34 cellular contexts compared by ENCODE assay signal in genomic region chr15:48318131-48318530, GRCh38.
"Had no signal": no experiment of that assay in that cellular context is flagged by ENCODE, and none has a peak within 500 bp of the region (broad histone marks: within the 10 kb centered on the region; RNA-seq: fewer than 3 reads in every experiment).

No MANE protein-coding gene starts in this region.

- H3K9me3 ChIP-seq: adrenal gland, ascending aorta, colonic mucosa, gastrocnemius medialis, psoas muscle, right atrium auricular region, stomach, tibial artery, upper lobe of right lung had no signal

- H3K9ac ChIP-seq: parathyroid adenoma had no signal

- H3K9me3 Mint-ChIP-seq: activated T-cell treated with anti-CD3 and anti-CD28 coated beads, Interleukin-2, amount 50 U/mL, for 72 hours; brain; immature natural killer cell; naive B cell; nephron progenitor cell; stimulated activated naive B cell treated with anti-CD40 and anti-IgM and Interleukin-4, amounts not matched to agents 10 μg/mL and 1 μg/mL and 100 μg/mL, for 72 hours had no signal

- DNase-seq: activated naive CD4-positive, alpha-beta T cell treated with Interleukin-2 at 50 U/mL for 16 hours; activated T-cell treated with anti-CD3 and anti-CD28 coated beads for 4 hours; activated T-cell treated with anti-CD3 and anti-CD28 coated beads, Interleukin-2, amount 50 U/mL, for 72 hours; adrenal gland; cerebellar nuclear complex; colonic mucosa; effector CD8-positive, alpha-beta T cell; gastrocnemius medialis; glutamatergic neuron; immature natural killer cell; kidney; left colon; mammary epithelial cell; naive B cell; nephron progenitor cell; occipital lobe; psoas muscle; stimulated activated CD4-positive, alpha-beta T cell treated with anti-CD3 and anti-CD28 coated beads, Interleukin-1b, Interleukin-23, amount 100 ng/mL, for 48 hours; stimulated activated CD4-positive, alpha-beta T cell treated with anti-CD3 and anti-CD28 coated beads, Interleukin-4, amount 100 ng/mL, for 4 hours; stimulated activated CD8-positive, alpha-beta memory T cell treated with anti-CD3 and anti-CD28 coated beads, Interleukin-4, amount 100 ng/mL, for 48 hours; stimulated activated naive B cell treated with anti-CD40 and anti-IgM and Interleukin-4, amounts not matched to agents 10 μg/mL and 1 μg/mL and 100 μg/mL, for 72 hours; stomach; T-helper 17 cell; T1000; tibial artery; upper lobe of right lung had no signal

- H3K4me1 Mint-ChIP-seq: brain; immature natural killer cell; mesothelial cell of epicardium; naive B cell; stimulated activated naive B cell treated with anti-CD40 and anti-IgM and Interleukin-4, amounts not matched to agents 10 μg/mL and 1 μg/mL and 100 μg/mL, for 72 hours; T-helper 17 cell had no signal

- H3K27ac ChIP-seq: adrenal gland, ascending aorta, cardiac muscle cell, colonic mucosa, gastrocnemius medialis, parathyroid adenoma, psoas muscle, right atrium auricular region, stomach, tibial artery, upper lobe of right lung had no signal

- H3K36me3 ChIP-seq: adrenal gland, ascending aorta, cardiac muscle cell, colonic mucosa, gastrocnemius medialis, right atrium auricular region, stomach, tibial artery, upper lobe of right lung had no signal

- ATAC-seq: activated T-cell treated with anti-CD3 and anti-CD28 coated beads, Interleukin-2, amount 50 U/mL, for 72 hours; gastrocnemius medialis; left colon; psoas muscle; stimulated activated naive B cell treated with anti-CD40 and anti-IgM and Interleukin-4, amounts not matched to agents 10 μg/mL and 1 μg/mL and 100 μg/mL, for 72 hours; T-helper 17 cell; upper lobe of right lung had no signal

- H3K4me3 Mint-ChIP-seq: activated naive CD8-positive, alpha-beta T cell; activated T-cell treated with anti-CD3 and anti-CD28 coated beads, Interleukin-2, amount 50 U/mL, for 72 hours; brain; immature natural killer cell; mesothelial cell of epicardium; naive B cell; nephron progenitor cell; stimulated activated naive B cell treated with anti-CD40 and anti-IgM and Interleukin-4, amounts not matched to agents 10 μg/mL and 1 μg/mL and 100 μg/mL, for 72 hours; T-helper 17 cell had no signal

- H3K27me3 Mint-ChIP-seq: naive B cell; stimulated activated naive B cell treated with anti-CD40 and anti-IgM and Interleukin-4, amounts not matched to agents 10 μg/mL and 1 μg/mL and 100 μg/mL, for 72 hours had no signal

- H3K4me2 ChIP-seq: smooth muscle cell had no signal

- H3K27ac Mint-ChIP-seq: activated naive CD8-positive, alpha-beta T cell; activated T-cell treated with anti-CD3 and anti-CD28 coated beads, Interleukin-2, amount 50 U/mL, for 72 hours; brain; immature natural killer cell; mesothelial cell of epicardium; naive B cell; nephron progenitor cell; stimulated activated naive B cell treated with anti-CD40 and anti-IgM and Interleukin-4, amounts not matched to agents 10 μg/mL and 1 μg/mL and 100 μg/mL, for 72 hours had no signal

- H3K4me3 ChIP-seq: adrenal gland, ascending aorta, cardiac muscle cell, colonic mucosa, gastrocnemius medialis, psoas muscle, right atrium auricular region, smooth muscle cell, stomach, tibial artery, upper lobe of right lung had no signal

- H2AFZ ChIP-seq: parathyroid adenoma had no signal

- H3K27me3 ChIP-seq: adrenal gland, ascending aorta, cardiac muscle cell, colonic mucosa, gastrocnemius medialis, right atrium auricular region, stomach, tibial artery, upper lobe of right lung had no signal

- H3K36me3 Mint-ChIP-seq: activated naive CD8-positive, alpha-beta T cell; brain; immature natural killer cell; mesothelial cell of epicardium; naive B cell; stimulated activated naive B cell treated with anti-CD40 and anti-IgM and Interleukin-4, amounts not matched to agents 10 μg/mL and 1 μg/mL and 100 μg/mL, for 72 hours had no signal

- H3K4me1 ChIP-seq: adrenal gland, ascending aorta, colonic mucosa, gastrocnemius medialis, parathyroid adenoma, psoas muscle, right atrium auricular region, tibial artery, upper lobe of right lung had no signal
